Comparison of ENCODE assay signal across 19 cellular contexts in genomic region chr20:56409946-56410345, GRCh38. TPM values are rescaled to one million over a fixed set of nuclear protein-coding genes. Genes with fewer than 3 reads are reported as not detected.
DNase-seq lines count a peak whose midpoint lies in the region; ATAC-seq, FAIRE-seq and TF ChIP-seq lines count a peak whose summit lies in the region.
"Had no signal": no experiment of that assay in that cellular context is flagged by ENCODE, and none has a peak within 500 bp of the region (broad histone marks: within the 10 kb centered on the region; RNA-seq: fewer than 3 reads in every experiment).

No MANE protein-coding gene starts in this region.

- H3K4me3 ChIP-seq in CD4-positive, alpha-beta memory T cell (ENCODE audit: low read length in 2 of 2) = no peak overlapping the region
- H3K4me3 ChIP-seq in esophagus muscularis mucosa (no peak overlapping the region), stomach (no peak overlapping the region)
- H3K4me3 ChIP-seq: BLaER1 treated with 17β-estradiol and CSF1 and Interleukin-3, amounts not matched to agents 10 nM and 100 nM; GM12878; ovary had no signal

- TF ChIP-seq POLR2A in esophagus muscularis mucosa (IDR thresholded peaks at IDR 0.05; ENCODE audit: low read depth) = no peak
- no peak for TF ChIP-seq POLR2A in stomach (IDR thresholded peaks at IDR 0.05)

- no peaks in the 10 kb centered on the region for H3K27me3 Mint-ChIP-seq in activated CD8-positive, alpha-beta T cell treated with anti-CD3 and anti-CD28 coated beads for 36 hours
- no peaks in the 10 kb centered on the region for H3K27me3 Mint-ChIP-seq in activated CD8-positive, alpha-beta T cell treated with anti-CD3 and anti-CD28 coated beads, Interleukin-2, amount 10 ng/mL, durations not matched to agents 7 days and 5 days (ENCODE audit: low read depth)
- no peaks in the 10 kb centered on the region for H3K27me3 Mint-ChIP-seq in CD4-positive, alpha-beta memory T cell
- H3K27me3 Mint-ChIP-seq in natural killer cell treated with Interleukin-12 subunit alpha and Interleukin-12 subunit beta and Interleukin-15 and Interleukin-18, amount 100 ng/mL, for 72 hours = no peaks in the 10 kb centered on the region
- H3K27me3 Mint-ChIP-seq: stimulated activated naive CD8-positive, alpha-beta T cell treated with anti-CD3 and anti-CD28 coated beads, Interleukin-15, amount 100 ng/mL, for 72 hours; type B pancreatic cell had no signal

- peak overlapping the region; percentile 35 for H3K27ac Mint-ChIP-seq in activated CD8-positive, alpha-beta T cell treated with anti-CD3 and anti-CD28 coated beads for 36 hours
- H3K27ac Mint-ChIP-seq in activated CD8-positive, alpha-beta T cell treated with anti-CD3 and anti-CD28 coated beads, Interleukin-2, amount 10 ng/mL, durations not matched to agents 7 days and 5 days = no peak overlapping the region
- H3K27ac Mint-ChIP-seq in CD4-positive, alpha-beta memory T cell = peak overlapping the region; percentile 57 to 94 (median 72)
- peak overlapping the region; percentile 59 to 82 for H3K27ac Mint-ChIP-seq in natural killer cell treated with Interleukin-12 subunit alpha and Interleukin-12 subunit beta and Interleukin-15 and Interleukin-18, amount 100 ng/mL, for 72 hours
- H3K27ac Mint-ChIP-seq: H9, type B pancreatic cell had no signal

- peaks cover 40% of the 10 kb centered on the region for H3K4me1 ChIP-seq in CD4-positive, alpha-beta memory T cell (ENCODE audit: insufficient read depth, low read length)
- H3K4me1 ChIP-seq in esophagus muscularis mucosa (peaks cover 9 to 30% (median 16%) of the 10 kb centered on the region in 4 donors), stomach (peaks cover 0 to 21% (median 5%) of the 10 kb centered on the region in 4 donors)

- no peak for FAIRE-seq in GM19239 (lab: Jason Lieb, UNC)
- FAIRE-seq: A204.1, GM12878 had no signal

- no peaks in the 10 kb centered on the region for H3K27me3 ChIP-seq in CD4-positive, alpha-beta memory T cell (ENCODE audit: insufficient read depth, low read length)
- H3K27me3 ChIP-seq in esophagus muscularis mucosa (no peaks in the 10 kb centered on the region), stomach (no peaks in the 10 kb centered on the region)
- H3K27me3 ChIP-seq: BLaER1 treated with 17β-estradiol and CSF1 and Interleukin-3, amounts not matched to agents 10 nM and 100 nM; ovary had no signal

- no peak for ATAC-seq in activated CD8-positive, alpha-beta T cell treated with anti-CD3 and anti-CD28 coated beads for 36 hours
- ATAC-seq in activated CD8-positive, alpha-beta T cell treated with anti-CD3 and anti-CD28 coated beads, Interleukin-2, amount 10 ng/mL, durations not matched to agents 7 days and 5 days = no peak
- ATAC-seq in natural killer cell treated with Interleukin-12 subunit alpha and Interleukin-12 subunit beta and Interleukin-15 and Interleukin-18, amount 100 ng/mL, for 72 hours = no peak
- ATAC-seq in HG03571 (IDR thresholded peaks at IDR 0.05; ENCODE audit: unreplicated experiment) = no peak
- ATAC-seq: GM12878; stimulated activated naive CD8-positive, alpha-beta T cell treated with anti-CD3 and anti-CD28 coated beads, Interleukin-15, amount 100 ng/mL, for 72 hours had no signal

- POLR2A ChIA-PET in activated CD8-positive, alpha-beta T cell treated with anti-CD3 and anti-CD28 coated beads for 36 hours (lab: Charles Lee) = interaction anchor here (0.6 to 1.1 kb wide), 4 partner anchors 9 to 19 kb away, joined by 3 read pairs; no protein-coding TSS in a partner anchor
- POLR2A ChIA-PET in activated CD8-positive, alpha-beta T cell treated with anti-CD3 and anti-CD28 coated beads, Interleukin-2, amount 10 ng/mL, durations not matched to agents 7 days and 5 days (lab: Charles Lee) = interaction anchor here (0.9 kb wide), 1 partner anchor 59 kb away, joined by 3 read pairs; the partner anchor contains the start of gene RTF2
- POLR2A ChIA-PET in CD4-positive, alpha-beta memory T cell (lab: Charles Lee; ENCODE audit: partially characterized antibody) = interaction anchor here (0.9 to 4.1 kb wide), 4 partner anchors 9 to 16 kb away, joined by 3 to 58 read pairs (median 6); partner anchors contain the start of genes AURKA and CSTF1

- H3K9me3 Mint-ChIP-seq in activated CD8-positive, alpha-beta T cell treated with anti-CD3 and anti-CD28 coated beads for 36 hours = peaks cover 8% of the 10 kb centered on the region
- no peaks in the 10 kb centered on the region for H3K9me3 Mint-ChIP-seq in activated CD8-positive, alpha-beta T cell treated with anti-CD3 and anti-CD28 coated beads, Interleukin-2, amount 10 ng/mL, durations not matched to agents 7 days and 5 days (ENCODE audit: insufficient read depth)
- no peaks in the 10 kb centered on the region for H3K9me3 Mint-ChIP-seq in CD4-positive, alpha-beta memory T cell
- H3K9me3 Mint-ChIP-seq in natural killer cell treated with Interleukin-12 subunit alpha and Interleukin-12 subunit beta and Interleukin-15 and Interleukin-18, amount 100 ng/mL, for 72 hours = peaks cover 4% of the 10 kb centered on the region
- H3K9me3 Mint-ChIP-seq: H9, type B pancreatic cell had no signal

- WGBS in esophagus muscularis mucosa = 78% methylated on average over 1 of the region's 1 CpG
- 53 to 93% (median 75%) methylated on average over 1 of the region's 1 CpG for WGBS in stomach, 5 donors

- peaks cover 57% of the 10 kb centered on the region for H3K36me3 Mint-ChIP-seq in activated CD8-positive, alpha-beta T cell treated with anti-CD3 and anti-CD28 coated beads for 36 hours (ENCODE audit: low read depth)
- H3K36me3 Mint-ChIP-seq in activated CD8-positive, alpha-beta T cell treated with anti-CD3 and anti-CD28 coated beads, Interleukin-2, amount 10 ng/mL, durations not matched to agents 7 days and 5 days (ENCODE audit: low read depth) = peaks cover 77% of the 10 kb centered on the region
- peaks cover 32 to 50% of the 10 kb centered on the region in 2 donors for H3K36me3 Mint-ChIP-seq in CD4-positive, alpha-beta memory T cell
- peaks cover 26% of the 10 kb centered on the region for H3K36me3 Mint-ChIP-seq in natural killer cell treated with Interleukin-12 subunit alpha and Interleukin-12 subunit beta and Interleukin-15 and Interleukin-18, amount 100 ng/mL, for 72 hours

- no peak overlapping the region for H3K4me3 Mint-ChIP-seq in activated CD8-positive, alpha-beta T cell treated with anti-CD3 and anti-CD28 coated beads for 36 hours
- no peak overlapping the region for H3K4me3 Mint-ChIP-seq in activated CD8-positive, alpha-beta T cell treated with anti-CD3 and anti-CD28 coated beads, Interleukin-2, amount 10 ng/mL, durations not matched to agents 7 days and 5 days
- H3K4me3 Mint-ChIP-seq in CD4-positive, alpha-beta memory T cell = peak overlapping the region in 1 of 8 donors; percentile 5
- H3K4me3 Mint-ChIP-seq in natural killer cell treated with Interleukin-12 subunit alpha and Interleukin-12 subunit beta and Interleukin-15 and Interleukin-18, amount 100 ng/mL, for 72 hours = peak overlapping the region; percentile 13
- H3K4me3 Mint-ChIP-seq: H9; stimulated activated naive CD8-positive, alpha-beta T cell treated with anti-CD3 and anti-CD28 coated beads, Interleukin-15, amount 100 ng/mL, for 72 hours; type B pancreatic cell had no signal

- intact Hi-C loops in activated CD8-positive, alpha-beta T cell treated with anti-CD3 and anti-CD28 coated beads for 36 hours (cut with micrococcal nuclease) = loop anchor here (5.0 kb wide), 1 partner anchor 57 kb away; the partner anchor contains the start of gene RTF2
- intact Hi-C loops in CD4-positive, alpha-beta memory T cell (cut with micrococcal nuclease) = loop anchor here (10.0 kb wide), 1 partner anchor 985 kb away; the partner anchor contains the start of gene RBM38
- intact Hi-C loops in esophagus muscularis mucosa (cut with DNase I) = no loop called here
- intact Hi-C loops in stomach (cut with DNase I; ENCODE audit: low total_unique reads) = no loop called here

- H3K27ac ChIP-seq in CD4-positive, alpha-beta memory T cell (ENCODE audit: low read depth, low read length) = no peak overlapping the region
- H3K27ac ChIP-seq in esophagus muscularis mucosa (replicated peaks in 1 of 4) = peak overlapping the region in 3 of 4 donors; percentile 4 to 38 (median 36)
- H3K27ac ChIP-seq in stomach = peak overlapping the region in 2 of 5 donors; percentile 44 to 46

- DNase-seq in activated CD8-positive, alpha-beta T cell treated with anti-CD3 and anti-CD28 coated beads for 36 hours = no peak
- DNase-seq in activated CD8-positive, alpha-beta T cell treated with anti-CD3 and anti-CD28 coated beads, Interleukin-2, amount 10 ng/mL, durations not matched to agents 7 days and 5 days = no peak
- DNase-seq in CD4-positive, alpha-beta memory T cell = no peak
- DNase-seq in esophagus muscularis mucosa (ENCODE audit: extremely low spot score) = no peak
- DNase-seq in natural killer cell treated with Interleukin-12 subunit alpha and Interleukin-12 subunit beta and Interleukin-15 and Interleukin-18, amount 100 ng/mL, for 72 hours (ENCODE audit: low spot score) = no peak
- DNase-seq in GM19239 (ENCODE audit: insufficient read length, low spot score) = no peak
- DNase-seq in stomach = no peak
- DNase-seq: activated T-cell treated with anti-CD3 and anti-CD28 coated beads, Interleukin-2, amount 50 U/mL, for 48 hours; amygdala; H9; NCI-H1436; stimulated activated CD4-positive, alpha-beta T cell treated with anti-CD3 and anti-CD28 coated beads, Interleukin-2, amount 100 ng/mL, for 24 hours; stimulated activated naive CD8-positive, alpha-beta T cell treated with anti-CD3 and anti-CD28 coated beads, Interleukin-15, amount 100 ng/mL, for 72 hours had no signal

- peaks cover 39% of the 10 kb centered on the region for H3K4me1 Mint-ChIP-seq in activated CD8-positive, alpha-beta T cell treated with anti-CD3 and anti-CD28 coated beads for 36 hours (ENCODE audit: low read depth)
- peaks cover 52% of the 10 kb centered on the region for H3K4me1 Mint-ChIP-seq in activated CD8-positive, alpha-beta T cell treated with anti-CD3 and anti-CD28 coated beads, Interleukin-2, amount 10 ng/mL, durations not matched to agents 7 days and 5 days (ENCODE audit: low read depth)
- peaks cover 24 to 65% (median 37%) of the 10 kb centered on the region in 4 donors for H3K4me1 Mint-ChIP-seq in CD4-positive, alpha-beta memory T cell
- peaks cover 35 to 37% of the 10 kb centered on the region in 2 donors for H3K4me1 Mint-ChIP-seq in natural killer cell treated with Interleukin-12 subunit alpha and Interleukin-12 subunit beta and Interleukin-15 and Interleukin-18, amount 100 ng/mL, for 72 hours (ENCODE audit: low read depth in 2 of 2)
- H3K4me1 Mint-ChIP-seq: H9 had no signal

- peaks cover 25% of the 10 kb centered on the region for H3K36me3 ChIP-seq in CD4-positive, alpha-beta memory T cell (ENCODE audit: insufficient read depth, low read length)
- H3K36me3 ChIP-seq in esophagus muscularis mucosa (peaks cover 20 to 37% (median 34%) of the 10 kb centered on the region in 4 donors), stomach (peaks cover 26 to 52% (median 42%) of the 10 kb centered on the region in 4 donors)
- H3K36me3 ChIP-seq: ovary had no signal

- no peak for TF ChIP-seq EP300 in esophagus muscularis mucosa (IDR thresholded peaks at IDR 0.05)
- no peak for TF ChIP-seq EP300 in stomach (IDR thresholded peaks at IDR 0.05)

- TF ChIP-seq CTCF in activated CD8-positive, alpha-beta T cell treated with anti-CD3 and anti-CD28 coated beads for 36 hours (IDR thresholded peaks at IDR 0.05) = no peak
- TF ChIP-seq CTCF in esophagus muscularis mucosa (IDR thresholded peaks at IDR 0.05) (no peak), stomach (IDR thresholded peaks at IDR 0.05) (no peak)

- no peaks in the 10 kb centered on the region for H3K9me3 ChIP-seq in CD4-positive, alpha-beta memory T cell (ENCODE audit: control insufficient read depth in 1 of 2, low read length in 2 of 2)
- no peaks in the 10 kb centered on the region for H3K9me3 ChIP-seq in esophagus muscularis mucosa
- no peaks in the 10 kb centered on the region for H3K9me3 ChIP-seq in stomach
- H3K9me3 ChIP-seq: BLaER1 treated with 17β-estradiol and CSF1 and Interleukin-3, amounts not matched to agents 10 nM and 100 nM; ovary had no signal

- CTCF ChIA-PET in activated CD8-positive, alpha-beta T cell treated with anti-CD3 and anti-CD28 coated beads for 36 hours (lab: Charles Lee) = interaction anchor here (1.1 to 1.3 kb wide), 2 partner anchors 9 to 13 kb away, joined by 3 to 4 read pairs; no protein-coding TSS in a partner anchor
- CTCF ChIA-PET in activated CD8-positive, alpha-beta T cell treated with anti-CD3 and anti-CD28 coated beads, Interleukin-2, amount 10 ng/mL, durations not matched to agents 7 days and 5 days (lab: Charles Lee) = interaction anchor here (1.2 to 8.9 kb wide), 3 partner anchors 8 to 95 kb away, joined by 3 to 59 read pairs (median 3); no protein-coding TSS in a partner anchor
- CTCF ChIA-PET in CD4-positive, alpha-beta memory T cell (lab: Charles Lee; ENCODE audit: partially characterized antibody) = interaction anchor here (0.7 to 1.6 kb wide), 5 partner anchors 8 to 32 kb away, joined by 3 to 4 read pairs (median 3); no protein-coding TSS in a partner anchor

RNA-seq across cellular contexts. Expression of gene CASS4, which starts 2.1 kb away (rescaled TPM):
- total RNA-seq in activated CD8-positive, alpha-beta T cell treated with anti-CD3 and anti-CD28 coated beads for 36 hours = 1 to 10 TPM; 3.5 to 3.7 TPM
- 10 to 100 TPM; 17.8 to 18.8 TPM for total RNA-seq in activated CD8-positive, alpha-beta T cell treated with anti-CD3 and anti-CD28 coated beads, Interleukin-2, amount 10 ng/mL, durations not matched to agents 7 days and 5 days
- total RNA-seq in CD4-positive, alpha-beta memory T cell = 10 to 100 TPM; 10.8 to 10.9 TPM
- 1 to 10 TPM; 3.3 to 4.9 TPM for polyA plus RNA-seq in CD4-positive, alpha-beta memory T cell
- total RNA-seq in esophagus muscularis mucosa (1 to 10 TPM; 3.1 to 8.1 (median 5.4) TPM), stomach (1 to 10 TPM in 3 of 5 donors, under 1 TPM in 1, not detected in 1; 0.45 to 8.2 (median 4.2) TPM)
- total RNA-seq in natural killer cell treated with Interleukin-12 subunit alpha and Interleukin-12 subunit beta and Interleukin-15 and Interleukin-18, amount 100 ng/mL, for 72 hours = 1 to 10 TPM; 1.3 to 4.1 TPM
- 1 to 10 TPM in 1 of 3 donors, under 1 TPM in 2; 0.23 to 1.6 (median 0.76) TPM for polyA plus RNA-seq in stomach
- total RNA-seq: H9 had no signal

RNA-seq across cellular contexts. Expression of gene CSTF1, which starts 17.5 kb away (rescaled TPM):
- 10 to 100 TPM; 63.4 to 66.2 TPM for total RNA-seq in activated CD8-positive, alpha-beta T cell treated with anti-CD3 and anti-CD28 coated beads for 36 hours
- 10 to 100 TPM; 60.5 to 66.3 TPM for total RNA-seq in activated CD8-positive, alpha-beta T cell treated with anti-CD3 and anti-CD28 coated beads, Interleukin-2, amount 10 ng/mL, durations not matched to agents 7 days and 5 days
- total RNA-seq in CD4-positive, alpha-beta memory T cell = 10 to 100 TPM; 50.1 to 55.3 TPM
- 10 to 100 TPM; 40.9 to 48.0 TPM for polyA plus RNA-seq in CD4-positive, alpha-beta memory T cell
- 10 to 100 TPM; 16.2 to 22.9 (median 20.7) TPM for total RNA-seq in esophagus muscularis mucosa
- 10 to 100 TPM; 39.6 to 40.1 TPM for total RNA-seq in natural killer cell treated with Interleukin-12 subunit alpha and Interleukin-12 subunit beta and Interleukin-15 and Interleukin-18, amount 100 ng/mL, for 72 hours
- 10 to 100 TPM in 4 of 5 donors, 1 to 10 TPM in 1; 9.3 to 86.2 (median 23.9) TPM for total RNA-seq in stomach
- polyA plus RNA-seq in stomach = 10 to 100 TPM in 1 of 3 donors, 1 to 10 TPM in 2; 7.1 to 12.8 (median 8.7) TPM

RNA-seq across cellular contexts. Expression of gene AURKA, which starts 17.9 kb away (rescaled TPM):
- total RNA-seq in activated CD8-positive, alpha-beta T cell treated with anti-CD3 and anti-CD28 coated beads for 36 hours = 100 to 1,000 TPM in 1 of 2 experiments, 10 to 100 TPM in 1; 97.5 to 100 TPM
- 10 to 100 TPM; 92.7 to 94.2 TPM for total RNA-seq in activated CD8-positive, alpha-beta T cell treated with anti-CD3 and anti-CD28 coated beads, Interleukin-2, amount 10 ng/mL, durations not matched to agents 7 days and 5 days
- 1 to 10 TPM; 1.3 to 1.7 TPM for total RNA-seq in CD4-positive, alpha-beta memory T cell
- 1 to 10 TPM in 1 of 2 donors, under 1 TPM in 1; 0.81 to 2.8 TPM for polyA plus RNA-seq in CD4-positive, alpha-beta memory T cell
- total RNA-seq in esophagus muscularis mucosa (1 to 10 TPM in 3 of 4 donors, under 1 TPM in 1; 0.66 to 2.1 (median 1.4) TPM), stomach (10 to 100 TPM in 2 of 5 donors, 1 to 10 TPM in 2, under 1 TPM in 1; 0.45 to 27.7 (median 7.0) TPM)
- 10 to 100 TPM; 45.1 to 80.8 TPM for total RNA-seq in natural killer cell treated with Interleukin-12 subunit alpha and Interleukin-12 subunit beta and Interleukin-15 and Interleukin-18, amount 100 ng/mL, for 72 hours
- polyA plus RNA-seq in stomach = 1 to 10 TPM; 5.1 to 8.3 (median 6.7) TPM

RNA-seq across cellular contexts. Expression of gene FAM210B, which starts 51.2 kb away (rescaled TPM):
- 1 to 10 TPM; 3.7 to 4.5 TPM for total RNA-seq in activated CD8-positive, alpha-beta T cell treated with anti-CD3 and anti-CD28 coated beads for 36 hours
- 1 to 10 TPM; 5.2 to 5.4 TPM for total RNA-seq in activated CD8-positive, alpha-beta T cell treated with anti-CD3 and anti-CD28 coated beads, Interleukin-2, amount 10 ng/mL, durations not matched to agents 7 days and 5 days
- total RNA-seq in CD4-positive, alpha-beta memory T cell = 10 to 100 TPM; 28.7 to 32.0 TPM
- 10 to 100 TPM; 38.7 to 38.8 TPM for polyA plus RNA-seq in CD4-positive, alpha-beta memory T cell
- total RNA-seq in esophagus muscularis mucosa (10 to 100 TPM; 48.2 to 75.0 (median 54.5) TPM), stomach (10 to 100 TPM; 11.3 to 33.8 (median 26.1) TPM)
- 1 to 10 TPM; 1.8 to 3.0 TPM for total RNA-seq in natural killer cell treated with Interleukin-12 subunit alpha and Interleukin-12 subunit beta and Interleukin-15 and Interleukin-18, amount 100 ng/mL, for 72 hours
- 10 to 100 TPM; 32.5 to 42.6 (median 32.5) TPM for polyA plus RNA-seq in stomach

RNA-seq across cellular contexts. Expression of gene RTF2, which starts 58.5 kb away (rescaled TPM):
- 10 to 100 TPM; 72.0 to 76.7 TPM for total RNA-seq in activated CD8-positive, alpha-beta T cell treated with anti-CD3 and anti-CD28 coated beads for 36 hours
- total RNA-seq in activated CD8-positive, alpha-beta T cell treated with anti-CD3 and anti-CD28 coated beads, Interleukin-2, amount 10 ng/mL, durations not matched to agents 7 days and 5 days = 100 to 1,000 TPM; 118 to 125 TPM
- total RNA-seq in CD4-positive, alpha-beta memory T cell = 10 to 100 TPM; 66.0 to 67.0 TPM
- 100 to 1,000 TPM; 123 to 129 TPM for polyA plus RNA-seq in CD4-positive, alpha-beta memory T cell
- total RNA-seq in esophagus muscularis mucosa (10 to 100 TPM; 71.0 to 93.3 (median 78.5) TPM), stomach (10 to 100 TPM in 3 of 5 donors, 1 to 10 TPM in 2; 5.5 to 62.5 (median 32.9) TPM)
- total RNA-seq in natural killer cell treated with Interleukin-12 subunit alpha and Interleukin-12 subunit beta and Interleukin-15 and Interleukin-18, amount 100 ng/mL, for 72 hours = 10 to 100 TPM; 78.5 to 92.2 TPM
- 10 to 100 TPM; 58.5 to 87.5 (median 62.9) TPM for polyA plus RNA-seq in stomach

Comparison
In these comparisons a context has a peak if more than half of its experiments do, and no peak if none do; other contexts are left out.
1. intact Hi-C loops: an anchor here in activated CD8-positive, alpha-beta T cell treated with anti-CD3 and anti-CD28 coated beads for 36 hours (5.0 kb wide) and CD4-positive, alpha-beta memory T cell (10.0 kb wide); none called in esophagus muscularis mucosa and stomach.